Comparison of ENCODE assay signal across 12 cellular contexts in the genomic region with DNA sequence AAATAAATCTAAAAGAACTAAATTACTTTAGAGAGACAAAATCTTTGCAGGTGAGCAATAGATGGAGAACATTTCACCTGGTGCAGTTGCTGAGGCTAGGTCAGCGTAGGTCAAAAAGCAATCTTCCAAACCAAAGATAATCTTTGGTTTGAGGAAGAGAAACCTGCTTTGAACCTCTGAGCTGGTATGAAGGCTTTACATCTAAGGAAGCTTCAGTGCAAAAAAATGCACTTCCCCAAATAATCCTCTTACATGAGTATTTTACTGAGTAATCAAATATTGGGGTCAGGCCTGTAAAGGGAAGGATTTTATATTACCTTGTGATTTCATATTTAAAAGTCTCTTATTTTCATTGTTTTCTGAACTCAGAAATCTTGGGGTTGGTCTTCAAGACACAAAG.
"Had no signal": no experiment of that assay in that cellular context is flagged by ENCODE, and none has a peak within 500 bp of the region (broad histone marks: within the 10 kb centered on the region; RNA-seq: fewer than 3 reads in every experiment).

No MANE protein-coding gene starts in this region.

- H3K27ac Mint-ChIP-seq: activated CD8-positive, alpha-beta memory T cell treated with anti-CD3 and anti-CD28 coated beads, Interleukin-2, amount 10 ng/mL, durations not matched to agents 7 days and 5 days; activated naive CD4-positive, alpha-beta T cell treated with anti-CD3 and anti-CD28 coated beads, Interleukin-2, amount 50 U/mL, for 72 hours; activated T-cell treated with anti-CD3 and anti-CD28 coated beads, Interleukin-2, amount 50 U/mL, for 24 hours; neural progenitor cell had no signal

- H3K4me3 Mint-ChIP-seq: activated CD8-positive, alpha-beta memory T cell treated with anti-CD3 and anti-CD28 coated beads, Interleukin-2, amount 10 ng/mL, durations not matched to agents 7 days and 5 days; activated T-cell treated with anti-CD3 and anti-CD28 coated beads, Interleukin-2, amount 50 U/mL, for 24 hours; neural progenitor cell had no signal

- H3K36me3 Mint-ChIP-seq: activated naive CD4-positive, alpha-beta T cell treated with anti-CD3 and anti-CD28 coated beads, Interleukin-2, amount 50 U/mL, for 72 hours; neural progenitor cell had no signal

- ATAC-seq: activated CD8-positive, alpha-beta memory T cell treated with anti-CD3 and anti-CD28 coated beads, Interleukin-2, amount 10 ng/mL, durations not matched to agents 7 days and 5 days; activated naive CD4-positive, alpha-beta T cell treated with anti-CD3 and anti-CD28 coated beads, Interleukin-2, amount 50 U/mL, for 72 hours; body of pancreas; left ventricle myocardium superior had no signal

- H3K27me3 Mint-ChIP-seq: activated CD8-positive, alpha-beta memory T cell treated with anti-CD3 and anti-CD28 coated beads, Interleukin-2, amount 10 ng/mL, durations not matched to agents 7 days and 5 days; activated T-cell treated with anti-CD3 and anti-CD28 coated beads, Interleukin-2, amount 50 U/mL, for 24 hours had no signal

- H3K9me3 Mint-ChIP-seq: activated T-cell treated with anti-CD3 and anti-CD28 coated beads, Interleukin-2, amount 50 U/mL, for 24 hours had no signal

- H3K4me1 Mint-ChIP-seq: activated CD8-positive, alpha-beta memory T cell treated with anti-CD3 and anti-CD28 coated beads, Interleukin-2, amount 10 ng/mL, durations not matched to agents 7 days and 5 days; neural progenitor cell had no signal

- DNase-seq: activated CD4-positive, alpha-beta T cell treated with anti-CD3 and anti-CD28 coated beads, Interleukin-2, amount 50 U/mL, for 4 hours; activated CD4-positive, CD25-positive, alpha-beta regulatory T cell treated with anti-CD3 and anti-CD28 coated beads, Interleukin-2, amount 50 U/mL, for 72 hours; activated CD8-positive, alpha-beta memory T cell treated with anti-CD3 and anti-CD28 coated beads, Interleukin-2, amount 10 ng/mL, durations not matched to agents 7 days and 5 days; activated effector memory CD4-positive, alpha-beta T cell treated with anti-CD3 and anti-CD28 coated beads, Interleukin-2, amount 50 U/mL, for 16 hours; activated T-cell treated with anti-CD3 and anti-CD28 coated beads, Interleukin-2, amount 50 U/mL, for 24 hours; amniotic stem cell; body of pancreas; central memory CD4-positive, alpha-beta T cell; effector CD8-positive, alpha-beta T cell; left ventricle myocardium superior had no signal
